Comparison of ENCODE assay signal across 1 cellular context in genomic region chr1:23367791-23368561, GRCh38.
TF ChIP-seq lines count a peak whose summit lies in the region.

No MANE protein-coding gene starts in this region.

TF ChIP-seq in K562, 482 proteins besides CTCF, POLR2A, EP300 and RAD21 (continued from another document and continues in another):
- TF ChIP-seq ZMIZ1 (IDR thresholded peaks at IDR 0.05; ENCODE audit: low read depth in 2 of 2, low read length in 2 of 2) (no peak), SIRT6 (IDR thresholded peaks at IDR 0.05; ENCODE audit: low read depth, low read length) (no peak), POLR2B (IDR thresholded peaks at IDR 0.05; ENCODE audit: low read depth, partially characterized antibody) (peak; percentile 71), ZNF143 (CRISPR knock-in tag; IDR thresholded peaks at IDR 0.05) (peak; percentile 86; the same call in 1 of the 2 replicates), PHB2 (IDR thresholded peaks at IDR 0.05; ENCODE audit: low read depth) (no peak), PHF21A (IDR thresholded peaks at IDR 0.05; ENCODE audit: borderline replicate concordance, low read depth) (no peak; the same call in 1 of the 2 replicates), ZBTB34 (CRISPR knock-in tag; IDR thresholded peaks at IDR 0.05) (no peak), CTBP1 (IDR thresholded peaks at IDR 0.05; ENCODE audit: borderline replicate concordance) (peak; percentile 77; the same call in 1 of the 2 replicates), RBM17 (IDR thresholded peaks at IDR 0.05; ENCODE audit: borderline replicate concordance, low read depth, low read length) (no peak), ATF3 (IDR thresholded peaks at IDR 0.05) (no peak), ATF3 (CRISPR knock-in tag; conservative IDR thresholded peaks at IDR 0.05) (no peak), TAF9B (IDR thresholded peaks at IDR 0.05; ENCODE audit: partially characterized antibody) (no peak), HMGN3 (IDR thresholded peaks at IDR 0.05; ENCODE audit: borderline replicate concordance, extremely low read depth, insufficient read length, low read depth, low read length) (peak; percentile 97), BRF1 (IDR thresholded peaks at IDR 0.05; ENCODE audit: borderline replicate concordance, extremely low read depth, insufficient read length) (no peak), TBP (optimal IDR thresholded peaks at IDR 0.05; ENCODE audit: low read depth, low read length) (peak; percentile 75), MAFK (IDR thresholded peaks at IDR 0.05; ENCODE audit: low read length) (no peak; the same call in 1 of the 2 replicates), ZC3H4 (CRISPR knock-in tag; IDR thresholded peaks at IDR 0.05; ENCODE audit: borderline replicate concordance) (no peak; the same call in 1 of the 2 replicates), HOMEZ (CRISPR knock-in tag; IDR thresholded peaks at IDR 0.05) (no peak), PHB (CRISPR knock-in tag; IDR thresholded peaks at IDR 0.05) (0 out of 2 replicates have a peak, but pooled peaks have one; percentile 46), HMGXB4 (CRISPR knock-in tag; IDR thresholded peaks at IDR 0.05) (no peak; the same call in 1 of the 2 replicates), ZFP36 (IDR thresholded peaks at IDR 0.05; ENCODE audit: low read depth, low read length, partially characterized antibody) (no peak), ZNF707 (CRISPR knock-in tag; conservative IDR thresholded peaks at IDR 0.05) (no peak), JUND (IDR thresholded peaks at IDR 0.05; ENCODE audit: borderline replicate concordance, low read depth, low read length) (peak; percentile 42; the same call in 1 of the 2 replicates), JUND (tag; IDR thresholded peaks at IDR 0.05; ENCODE audit: borderline replicate concordance, low read depth, low read length) (no peak; the same call in 1 of the 3 replicates), ZNF764 (CRISPR knock-in tag; IDR thresholded peaks at IDR 0.05; ENCODE audit: low read depth) (0 out of 2 replicates have a peak, but pooled peaks have one; percentile 23), ZNF239 (CRISPR knock-in tag; IDR thresholded peaks at IDR 0.05) (no peak), CHAMP1 (IDR thresholded peaks at IDR 0.05) (no peak), ZNF24 (IDR thresholded peaks at IDR 0.05) (no peak), ZBTB2 (IDR thresholded peaks at IDR 0.05) (peak; percentile 4; the same call in 1 of the 2 replicates), FOS (IDR thresholded peaks at IDR 0.05; ENCODE audit: extremely low read depth, insufficient read length) (peak; percentile 98), EP400 (IDR thresholded peaks at IDR 0.05) (peak; percentile 43; the same call in 1 of the 2 replicates), CHD2 (IDR thresholded peaks at IDR 0.05; ENCODE audit: low read depth, low read length) (peak; percentile 85), ZNF232 (CRISPR knock-in tag; IDR thresholded peaks at IDR 0.05) (no peak; the same call in 1 of the 2 replicates), CBX5 (IDR thresholded peaks at IDR 0.05; ENCODE audit: borderline replicate concordance, low read depth) (no peak), HMG20A (CRISPR knock-in tag; conservative IDR thresholded peaks at IDR 0.05) (no peak), SLC30A9 (CRISPR knock-in tag; IDR thresholded peaks at IDR 0.05) (no peak), ZEB2 (IDR thresholded peaks at IDR 0.05) (peak; percentile 72), ELK3 (CRISPR knock-in tag; IDR thresholded peaks at IDR 0.05) (no peak), SAFB (IDR thresholded peaks at IDR 0.05; ENCODE audit: borderline replicate concordance, low read depth, low read length) (no peak), SMC3 (conservative IDR thresholded peaks at IDR 0.05; ENCODE audit: insufficient read depth, low read depth, low read length) (no peak), ZNF384 (IDR thresholded peaks at IDR 0.05; ENCODE audit: low read depth, low read length) (0 out of 2 replicates have a peak, but pooled peaks have one; percentile 12), SNRNP70 (optimal IDR thresholded peaks at IDR 0.05; ENCODE audit: low read depth, low read length) (no peak), ZNF717 (CRISPR knock-in tag; IDR thresholded peaks at IDR 0.05) (no peak), PHTF2 (CRISPR knock-in tag; IDR thresholded peaks at IDR 0.05) (no peak), SMARCB1 (IDR thresholded peaks at IDR 0.05; ENCODE audit: insufficient read length, low read depth) (peak; percentile 36), TFAP4 (CRISPR knock-in tag; IDR thresholded peaks at IDR 0.05; ENCODE audit: borderline replicate concordance) (peak; percentile 66; the same call in 1 of the 2 replicates), SUPT5H (IDR thresholded peaks at IDR 0.05) (no peak; the same call in none of the 2 replicates), WHSC1 (IDR thresholded peaks at IDR 0.05; ENCODE audit: low read length) (no peak), ZBTB7A (IDR thresholded peaks at IDR 0.05; ENCODE audit: borderline replicate concordance, control insufficient read depth, low read depth, low read length) (peak; percentile 99), KLF13 (tag; IDR thresholded peaks at IDR 0.05; ENCODE audit: borderline replicate concordance, low read depth) (peak; percentile 67; the same call in 1 of the 2 replicates), SNAPC5 (CRISPR knock-in tag; IDR thresholded peaks at IDR 0.05) (no peak), RBM25 (IDR thresholded peaks at IDR 0.05; ENCODE audit: low read depth, low read length, severe bottlenecking) (peak; percentile 82), PHF20 (IDR thresholded peaks at IDR 0.05; ENCODE audit: partially characterized antibody) (peak; percentile 58)
